Comparison of ENCODE assay signal across 15 cellular contexts in genomic region chr2:29113027-29113686, GRCh38. TPM values are rescaled to one million over a fixed set of nuclear protein-coding genes. Genes with fewer than 3 reads are reported as not detected.
DNase-seq lines count a peak whose midpoint lies in the region; ATAC-seq and TF ChIP-seq lines count a peak whose summit lies in the region.
"Had no signal": no experiment of that assay in that cellular context is flagged by ENCODE, and none has a peak within 500 bp of the region (broad histone marks: within the 10 kb centered on the region; RNA-seq: fewer than 3 reads in every experiment).

No MANE protein-coding gene starts in this region.

- ATAC-seq in psoas muscle, result peak; percentile 42 to 72 (median 62)
- ATAC-seq: T-helper 17 cell had no signal

- H3K36me3 ChIP-seq in psoas muscle (ENCODE audit: insufficient read depth in 1 of 2, low read depth in 1 of 2), result no peaks in the 10 kb centered on the region
- H3K36me3 ChIP-seq: stomach had no signal

- H3K27ac ChIP-seq in VCaP (peak overlapping the region; percentile 1; the same call in 1 of the 2 replicates), psoas muscle (peak overlapping the region; percentile 92)
- H3K27ac ChIP-seq: C4-2B had no signal

- H3K4me3 ChIP-seq in fibroblast of villous mesenchyme (ENCODE audit: low read depth, low read length) (no peak overlapping the region), psoas muscle (no peak overlapping the region)
- H3K4me3 ChIP-seq: stomach had no signal

- DNase-seq in ELR (ENCODE audit: low read depth) (peak; percentile 91), fibroblast of villous mesenchyme (ENCODE audit: low read depth) (peak; percentile 45), psoas muscle (no peak), NOMO-1 treated with DMSO at 0.1 percent for 48 hours (lab: John Stamatoyannopoulos, UW; ENCODE audit: unreplicated experiment) (no peak), amygdala (lab: John Stamatoyannopoulos, UW) (no peak), dermis blood vessel endothelial cell (no peak)
- no peak for DNase-seq in stimulated activated CD4-positive, alpha-beta T cell treated with anti-CD3 and anti-CD28 coated beads, Interleukin-4, amount 100 ng/mL, for 1 hour
- DNase-seq: activated CD4-positive, alpha-beta T cell treated with anti-CD3 and anti-CD28 coated beads, Interleukin-2, amount 50 U/mL, for 48 hours; activated naive CD4-positive, alpha-beta T cell treated with anti-CD3 and anti-CD28 coated beads, Interleukin-2, amount 10 ng/mL, durations not matched to agents 7 days and 5 days; effector memory CD4-positive, alpha-beta T cell; hippocampal formation; T-helper 17 cell had no signal

- no peaks in the 10 kb centered on the region for H3K9me3 ChIP-seq in psoas muscle
- H3K9me3 ChIP-seq: stomach had no signal

- WGBS in psoas muscle, 3 donors, result 46 to 67% (median 53%) methylated on average over 5 of the region's 5 CpGs

- intact Hi-C loops in psoas muscle (cut with DNase I), result loop anchor here (5.0 kb wide), 2 partner anchors 46 to 101 kb away; no protein-coding TSS in a partner anchor

- TF ChIP-seq CTCF in VCaP (conservative IDR thresholded peaks at IDR 0.05), result no peak
- TF ChIP-seq CTCF in fibroblast of villous mesenchyme (IDR thresholded peaks at IDR 0.05; ENCODE audit: insufficient read depth, low read depth, low read length), result no peak
- no peak for TF ChIP-seq CTCF in psoas muscle (IDR thresholded peaks at IDR 0.05)

- no peaks in the 10 kb centered on the region for H3K27me3 ChIP-seq in psoas muscle (ENCODE audit: insufficient read depth in 3 of 3, low read length in 2 of 3)

- H3K4me1 ChIP-seq in psoas muscle, result peaks cover 35% of the 10 kb centered on the region

RNA-seq across cellular contexts. Expression of gene CLIP4, which starts 2.1 kb away (rescaled TPM):
- 61.5 and 107 TPM in 2 replicates for total RNA-seq in fibroblast of villous mesenchyme
- total RNA-seq in psoas muscle, result 100 to 1,000 TPM in 1 of 4 donors, 10 to 100 TPM in 3; 56.9 to 111 (median 78.1) TPM
- 10 to 100 TPM; 26.7 to 89.2 (median 46.6) TPM for polyA plus RNA-seq in psoas muscle
- total RNA-seq in dermis blood vessel endothelial cell, result 9.5 and 12.3 TPM in 2 replicates

RNA-seq across cellular contexts. Expression of gene PCARE, which starts 38.8 kb away (rescaled TPM):
- not detected in 2 replicates for total RNA-seq in fibroblast of villous mesenchyme
- 1 to 10 TPM in 1 of 4 donors, under 1 TPM in 3; 0.02 to 1.0 (median 0.53) TPM for total RNA-seq in psoas muscle
- under 1 TPM; 0.03 to 0.48 (median 0.09) TPM for polyA plus RNA-seq in psoas muscle
- total RNA-seq in dermis blood vessel endothelial cell, result under 0.01 TPM in 1 of 2 replicates, not detected in the other
- total RNA-seq: T-helper 17 cell had no signal

Comparison
In these comparisons a context has a peak if more than half of its experiments do, and no peak if none do; other contexts are left out.
1. DNase-seq: peak in ELR (single experiment) and fibroblast of villous mesenchyme (single experiment); none in psoas muscle (0 of 2), NOMO-1 treated with DMSO at 0.1 percent for 48 hours (single experiment), stimulated activated CD4-positive, alpha-beta T cell treated with anti-CD3 and anti-CD28 coated beads, Interleukin-4, amount 100 ng/mL, for 1 hour (single experiment), amygdala (0 of 56) and dermis blood vessel endothelial cell (single experiment).